Comparison of ENCODE assay signal across 16 cellular contexts in genomic region chr16:28991687-28992086, GRCh38. TPM values are rescaled to one million over a fixed set of nuclear protein-coding genes. Genes with fewer than 3 reads are reported as not detected.
"Had no signal": no experiment of that assay in that cellular context is flagged by ENCODE, and none has a peak within 500 bp of the region (broad histone marks: within the 10 kb centered on the region; RNA-seq: fewer than 3 reads in every experiment).

No MANE protein-coding gene starts in this region.

- H3K27ac ChIP-seq: ascending aorta, esophagus squamous epithelium, lower lobe of right lung, prostate gland, tibial nerve had no signal

- H3K4me1 Mint-ChIP-seq: mesothelial cell of epicardium; stimulated activated naive B cell treated with anti-CD40 and anti-IgM and Interleukin-4, amounts not matched to agents 10 μg/mL and 1 μg/mL and 100 μg/mL, for 72 hours had no signal

- H3K27ac Mint-ChIP-seq: mesothelial cell of epicardium; stimulated activated naive B cell treated with anti-CD40 and anti-IgM and Interleukin-4, amounts not matched to agents 10 μg/mL and 1 μg/mL and 100 μg/mL, for 72 hours had no signal

- H3K9me3 ChIP-seq: ascending aorta, lower lobe of right lung, prostate gland had no signal

- H3K4me3 Mint-ChIP-seq: immature natural killer cell; mesothelial cell of epicardium; stimulated activated naive B cell treated with anti-CD40 and anti-IgM and Interleukin-4, amounts not matched to agents 10 μg/mL and 1 μg/mL and 100 μg/mL, for 72 hours had no signal

- H3K27me3 ChIP-seq: ascending aorta, esophagus squamous epithelium, tibial nerve had no signal

- H3K36me3 ChIP-seq: prostate gland had no signal

- H3K9me3 Mint-ChIP-seq: immature natural killer cell had no signal

- H3K27me3 Mint-ChIP-seq: stimulated activated naive B cell treated with anti-CD40 and anti-IgM and Interleukin-4, amounts not matched to agents 10 μg/mL and 1 μg/mL and 100 μg/mL, for 72 hours had no signal

- DNase-seq: activated CD4-positive, CD25-positive, alpha-beta regulatory T cell treated with anti-CD3 and anti-CD28 coated beads, Interleukin-2, amount 50 U/mL, for 72 hours; activated effector memory CD4-positive, alpha-beta T cell treated with Interleukin-2 at 50 U/mL for 16 hours; activated T-cell treated with anti-CD3 and anti-CD28 coated beads for 4 hours; esophagus squamous epithelium; foreskin fibroblast; immature natural killer cell; lower lobe of right lung; occipital lobe; stimulated activated CD4-positive, alpha-beta T cell treated with anti-CD3 and anti-CD28 coated beads, Interleukin-2, amount 100 ng/mL, for 24 hours; stimulated activated naive B cell treated with anti-CD40 and anti-IgM and Interleukin-4, amounts not matched to agents 10 μg/mL and 1 μg/mL and 100 μg/mL, for 72 hours had no signal

- H3K4me3 ChIP-seq: ascending aorta, esophagus squamous epithelium, lower lobe of right lung, prostate gland, tibial nerve had no signal

- ATAC-seq: lower lobe of right lung; sciatic nerve; stimulated activated naive B cell treated with anti-CD40 and anti-IgM and Interleukin-4, amounts not matched to agents 10 μg/mL and 1 μg/mL and 100 μg/mL, for 72 hours had no signal

RNA-seq across cellular contexts. Expression of gene CD19, which starts 59.9 kb away (rescaled TPM):
- total RNA-seq: ascending aorta; mesothelial cell of epicardium; occipital lobe; T-helper 2 cell treated with Interferon-gamma antibody and Interleukin-4, amounts not matched to agents 100 ng/mL and 5 ng/mL, for 36 hours had no signal
